In genomic region chr7:84251183-84251845, GRCh38 we compare ENCODE assay signal across 13 cellular contexts. TPM values are rescaled to one million over a fixed set of nuclear protein-coding genes. Genes with fewer than 3 reads are reported as not detected.
DNase-seq lines count a peak whose midpoint lies in the region; ATAC-seq, FAIRE-seq and TF ChIP-seq lines count a peak whose summit lies in the region.
"Had no signal": no experiment of that assay in that cellular context is flagged by ENCODE, and none has a peak within 500 bp of the region (broad histone marks: within the 10 kb centered on the region; RNA-seq: fewer than 3 reads in every experiment).

No MANE protein-coding gene starts in this region.

- no peak for ATAC-seq in GM21528 (IDR thresholded peaks at IDR 0.05; ENCODE audit: low FRiP score, unreplicated experiment)
- ATAC-seq: HCT116 had no signal

- in situ Hi-C loops in SK-MEL-5 (cut with HindIII; ENCODE audit: low pct_unique_long_range_greater_than_20kb, low sequenced_read_pairs): no loop called here

- DNase-seq in HFF-Myc (ENCODE audit: extremely low read depth, low read depth) (peak; percentile 69), SK-MEL-5 (ENCODE audit: low read depth, low spot score) (peak; percentile 56), fibroblast of lung (ENCODE audit: low read depth in 2 of 2) (peak; percentile 68 to 95), stromal cell of bone marrow (ENCODE audit: low read depth) (peak; percentile 59), D341Med (ENCODE audit: low spot score) (no peak), small intestine (no peak)
- DNase-seq: islet precursor cell, NCI-H1048, NCI-H748 treated with DMSO at 0.1 percent for 48 hours, occipital lobe had no signal

- no peak overlapping the region for H3K4me3 ChIP-seq in HFF-Myc (replicated peaks; ENCODE audit: low read depth, low read length)
- no peak overlapping the region for H3K4me3 ChIP-seq in fibroblast of lung (replicated peaks in 1 of 4; ENCODE audit: control extremely low read depth in 1 of 4, insufficient read depth in 1 of 4, low read depth in 3 of 4, low read length in 4 of 4)
- H3K4me3 ChIP-seq in small intestine (ENCODE audit: low read depth in 1 of 2, low read length in 2 of 2): no peak overlapping the region
- H3K4me3 ChIP-seq: suprapubic skin had no signal

- peaks cover 2% of the 10 kb centered on the region for H3K4me1 ChIP-seq in fibroblast of lung (ENCODE audit: control insufficient read depth, extremely low read depth, insufficient read depth, low read length)
- H3K4me1 ChIP-seq in small intestine (ENCODE audit: control insufficient read depth in 2 of 2, insufficient read depth in 1 of 2, low read depth in 1 of 2, low read length in 1 of 2): no peaks in the 10 kb centered on the region
- H3K4me1 ChIP-seq: suprapubic skin had no signal

- H3K27me3 ChIP-seq in fibroblast of lung (ENCODE audit: control insufficient read depth, insufficient read depth, low read length): no peaks in the 10 kb centered on the region
- H3K27me3 ChIP-seq in small intestine (ENCODE audit: control insufficient read depth in 2 of 2, insufficient read depth in 2 of 2, low read length in 2 of 2): no peaks in the 10 kb centered on the region
- H3K27me3 ChIP-seq: suprapubic skin had no signal

- H4K20me1 ChIP-seq in fibroblast of lung (ENCODE audit: control insufficient read depth, extremely low read depth, insufficient read depth, low read length): no peaks in the 10 kb centered on the region

- no peak for FAIRE-seq in small intestine (lab: Jason Lieb, UNC)

- no peak overlapping the region for H3K9ac ChIP-seq in fibroblast of lung (ENCODE audit: insufficient read depth, low read length)

- no peak overlapping the region for H2AFZ ChIP-seq in fibroblast of lung (ENCODE audit: low read length)

- 76% methylated on average over 5 of the region's 5 CpGs for WGBS in small intestine, 3 donors

- H3K27ac ChIP-seq in fibroblast of lung (ENCODE audit: insufficient read depth, low read length) (no peak overlapping the region), small intestine (ENCODE audit: low read depth in 1 of 2, low read length in 1 of 2) (no peak overlapping the region)
- H3K27ac ChIP-seq: suprapubic skin had no signal

- H3K79me2 ChIP-seq in fibroblast of lung (ENCODE audit: control insufficient read depth, insufficient read depth, low read length): no peaks in the 10 kb centered on the region

- TF ChIP-seq CTCF in HFF-Myc (IDR thresholded peaks at IDR 0.05; ENCODE audit: low read depth, low read length, missing control alignments) (no peak), fibroblast of lung (conservative IDR thresholded peaks at IDR 0.05 in 1 of 2, IDR thresholded peaks at IDR 0.05 in 1 of 2; ENCODE audit: low read depth in 1 of 2, low read length in 2 of 2) (no peak)

- H3K36me3 ChIP-seq in fibroblast of lung (ENCODE audit: control insufficient read depth, insufficient read depth, low read length) (no peaks in the 10 kb centered on the region), small intestine (ENCODE audit: control insufficient read depth in 2 of 2, insufficient read depth in 2 of 2, low read length in 2 of 2) (no peaks in the 10 kb centered on the region)
- H3K36me3 ChIP-seq: suprapubic skin had no signal

- H3K9me3 ChIP-seq in fibroblast of lung (ENCODE audit: control insufficient read depth, insufficient read depth, low read depth, low read length) (no peaks in the 10 kb centered on the region), small intestine (ENCODE audit: control insufficient read depth, low read depth) (no peaks in the 10 kb centered on the region)
- H3K9me3 ChIP-seq: suprapubic skin had no signal

- H3K4me2 ChIP-seq in fibroblast of lung (ENCODE audit: extremely low read depth, insufficient read depth, low read length): no peak overlapping the region

RNA-seq across cellular contexts. Expression of gene SEMA3A, which starts 56.7 kb away (rescaled TPM):
- total RNA-seq in SK-MEL-5 (2014; rRNA removed; shearing (Covaris generic)): 10.0 and 13.1 TPM in 2 replicates
- polyA plus RNA-seq in SK-MEL-5 (2015; cell fraction: cytosol; rRNA removed): 4.6 and 8.2 TPM in 2 replicates
- 6.7 and 7.6 TPM in 2 replicates for polyA plus RNA-seq in SK-MEL-5 (2015; cell fraction: nucleus; rRNA removed)
- 19.5 and 60.8 TPM in 2 replicates for total RNA-seq in fibroblast of lung
- polyA plus RNA-seq in fibroblast of lung: 45.2 and 84.3 TPM in 2 replicates
- 24.8 and 52.1 TPM in 2 replicates for polyA plus RNA-seq in fibroblast of lung (2012)
- polyA minus RNA-seq in fibroblast of lung (ENCODE audit: low replicate concordance): 22.7 and 27.6 TPM in 2 replicates
- polyA plus RNA-seq in small intestine: 1 to 10 TPM in 1 of 3 donors, not detected in 2; 2.4 TPM

Comparison
In these comparisons a context has a peak if more than half of its experiments do, and no peak if none do; other contexts are left out.
1. DNase-seq: peak in HFF-Myc (single experiment), SK-MEL-5 (single experiment), fibroblast of lung (2 of 2) and stromal cell of bone marrow (single experiment); none in D341Med (single experiment) and small intestine (single experiment).